ENCODE assay signal across 10 cellular contexts in the genomic region with DNA sequence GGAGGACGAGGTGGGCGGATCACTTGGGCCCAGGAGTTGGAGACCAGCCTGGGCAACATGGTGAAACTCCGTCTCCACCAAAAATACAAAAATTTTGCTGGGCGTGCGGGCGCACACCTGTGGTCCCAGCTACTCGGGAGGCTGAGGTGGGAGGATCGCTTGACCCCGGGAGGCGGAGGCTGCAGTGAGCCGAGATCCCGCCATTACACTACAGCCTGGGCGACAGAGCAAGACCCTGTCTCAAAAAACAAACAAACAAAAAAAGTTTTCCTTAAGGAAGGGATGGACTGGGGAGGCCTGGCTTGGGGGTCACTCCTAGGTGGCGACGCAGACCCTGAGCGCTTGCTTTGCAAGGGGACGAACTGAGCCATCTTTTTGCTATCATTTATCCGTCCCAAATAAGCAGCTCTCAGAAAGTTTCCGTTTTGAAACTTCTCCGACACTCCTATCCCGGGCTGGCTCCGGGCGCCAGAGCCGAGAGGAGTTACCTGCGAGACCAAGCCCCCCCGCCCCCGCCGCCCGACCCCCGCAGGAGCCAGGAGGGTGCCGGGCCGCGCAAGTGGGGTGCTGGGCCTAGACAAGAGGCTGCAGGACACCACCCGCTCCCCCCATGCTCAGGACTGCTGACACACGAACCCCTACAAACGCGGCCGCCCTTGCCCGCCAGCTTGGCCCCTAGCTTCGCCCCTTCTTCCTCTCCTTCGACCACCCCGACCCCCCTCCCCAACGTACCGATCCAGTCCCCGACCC. TPM values are rescaled to one million over a fixed set of nuclear protein-coding genes. Genes with fewer than 3 reads are reported as not detected.
DNase-seq lines count a peak whose midpoint lies in the region; ATAC-seq and TF ChIP-seq lines count a peak whose summit lies in the region.
"Had no signal": no experiment of that assay in that cellular context is flagged by ENCODE, and none has a peak within 500 bp of the region (broad histone marks: within the 10 kb centered on the region; RNA-seq: fewer than 3 reads in every experiment).

No MANE protein-coding gene starts in this region.

- no peak for TF ChIP-seq POLR2A in esophagus squamous epithelium (IDR thresholded peaks at IDR 0.05)

- peak; percentile 50 for DNase-seq in Right ventricle myocardium inferior (ENCODE audit: missing footprints)
- DNase-seq in cardiac septum (ENCODE audit: low spot score), result no peak
- DNase-seq in esophagus squamous epithelium (lab: John Stamatoyannopoulos, UW), result no peak
- DNase-seq in nephron progenitor cell, result peak; percentile 18
- no peak for DNase-seq in mesenteric fat pad (ENCODE audit: low spot score)
- no peak for DNase-seq in NCI-H510A treated with DMSO at 0.1 percent for 48 hours (lab: John Stamatoyannopoulos, UW)
- DNase-seq: COR-L47, NCI-H1417 had no signal

- peaks cover 24% of the 10 kb centered on the region for H3K4me1 Mint-ChIP-seq in nephron progenitor cell

- peaks cover 13 to 35% (median 16%) of the 10 kb centered on the region in 3 donors for H3K4me1 ChIP-seq in esophagus squamous epithelium

- peaks cover 5% of the 10 kb centered on the region for H3K36me3 Mint-ChIP-seq in nephron progenitor cell (ENCODE audit: low read depth)

- H3K27ac ChIP-seq in esophagus squamous epithelium, result peak overlapping the region; percentile 68 to 89 (median 88)

- H3K36me3 ChIP-seq in esophagus squamous epithelium, result no peaks in the 10 kb centered on the region

- peak overlapping the region; percentile 82 to 88 (median 86) for H3K4me3 ChIP-seq in esophagus squamous epithelium

- 8 to 31% methylated on average over 15 to 16 of the region's 45 CpGs for WGBS in esophagus squamous epithelium, 2 donors

- H3K27me3 Mint-ChIP-seq in nephron progenitor cell (ENCODE audit: low read depth, poor library complexity), result peaks cover 58% of the 10 kb centered on the region

- H3K9me3 ChIP-seq in esophagus squamous epithelium, result no peaks in the 10 kb centered on the region

- no peak overlapping the region for H3K27ac Mint-ChIP-seq in nephron progenitor cell

- H3K4me3 Mint-ChIP-seq in nephron progenitor cell, result peak overlapping the region; percentile 79

- ATAC-seq in Right ventricle myocardium inferior (peak; percentile 2), GM19324 (IDR thresholded peaks at IDR 0.05; ENCODE audit: low FRiP score, unreplicated experiment) (no peak), GM18517 (IDR thresholded peaks at IDR 0.05; ENCODE audit: unreplicated experiment) (no peak)

- TF ChIP-seq CTCF in esophagus squamous epithelium (IDR thresholded peaks at IDR 0.05), result no peak
- TF ChIP-seq CTCF in nephron progenitor cell (IDR thresholded peaks at IDR 0.05), result no peak

- H3K9me3 Mint-ChIP-seq in nephron progenitor cell, result peaks cover 11% of the 10 kb centered on the region

- H3K27me3 ChIP-seq in esophagus squamous epithelium, result peaks cover 0 to 6% (median 0%) of the 10 kb centered on the region in 4 donors

- intact Hi-C loops in Right ventricle myocardium inferior (cut with DNase I), result no loop called here
- intact Hi-C loops in cardiac septum (cut with DNase I), result no loop called here
- intact Hi-C loops in esophagus squamous epithelium (cut with DNase I), result no loop called here

RNA-seq across cellular contexts. Expression of a gene that starts 0.7 kb away (rescaled TPM):
- total RNA-seq in Right ventricle myocardium inferior (3.4 TPM), cardiac septum (3.0 TPM), esophagus squamous epithelium (10 to 100 TPM in 3 of 4 donors, 1 to 10 TPM in 1; 9.2 to 18.9 (median 12.3) TPM), mesenteric fat pad (8.3 TPM)

Comparison
In these comparisons a context has a peak if more than half of its experiments do, and no peak if none do; other contexts are left out.
1. DNase-seq: peak in Right ventricle myocardium inferior (single experiment) and nephron progenitor cell (single experiment); none in cardiac septum (single experiment), esophagus squamous epithelium (single experiment), mesenteric fat pad (single experiment) and NCI-H510A treated with DMSO at 0.1 percent for 48 hours (single experiment).